ENCODE assay signal across 26 cellular contexts in the genomic region with DNA sequence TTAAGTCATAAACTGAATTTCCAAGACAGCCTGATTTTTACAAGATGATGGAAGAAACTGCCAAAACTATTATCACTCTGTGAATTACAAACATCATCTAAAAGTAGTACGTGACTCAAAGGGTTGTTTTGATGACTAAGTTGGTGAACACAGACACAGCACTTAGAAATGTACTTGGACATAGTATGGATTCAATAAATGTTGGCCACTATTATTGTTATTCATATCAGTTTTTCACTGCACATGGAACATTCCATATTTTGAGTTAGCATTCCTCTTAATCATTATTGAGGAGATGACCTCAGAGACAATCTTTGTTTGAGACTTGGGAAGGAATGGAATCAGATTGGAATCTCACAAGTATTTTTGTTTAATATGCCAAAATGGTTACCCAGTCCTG.
A peak's percentile ranks its signal among the peaks of the same experiment; 100 is the strongest.
DNase-seq lines count a peak whose midpoint lies in the region; ATAC-seq and TF ChIP-seq lines count a peak whose summit lies in the region.
"Had no signal": no experiment of that assay in that cellular context is flagged by ENCODE, and none has a peak within 500 bp of the region (broad histone marks: within the 10 kb centered on the region; RNA-seq: fewer than 3 reads in every experiment).

No MANE protein-coding gene starts in this region.

- in situ Hi-C loops in mammary epithelial cell (cut with MboI; ENCODE audit: low sequenced_read_pairs in 2 of 2), result loop anchor here (25.0 kb wide), 2 partner anchors 684 to 784 kb away; no protein-coding TSS in a partner anchor
- in situ Hi-C loops in brain microvascular endothelial cell (cut with HindIII; ENCODE audit: low pct_ligation_motif_present, low sequenced_read_pairs), result no loop called here

- H3K27me3 ChIP-seq in mammary epithelial cell (ENCODE audit: insufficient read depth, low read length) (no peaks in the 10 kb centered on the region), breast epithelium (no peaks in the 10 kb centered on the region), brain microvascular endothelial cell (replicated peaks) (no peaks in the 10 kb centered on the region), foreskin keratinocyte (no peaks in the 10 kb centered on the region), spleen (replicated peaks in 1 of 7) (no peaks in the 10 kb centered on the region)
- H3K27me3 ChIP-seq: upper lobe of right lung had no signal

- H3K4me3 ChIP-seq in mammary epithelial cell (replicated peaks in 1 of 3; ENCODE audit: insufficient read depth in 1 of 3, low read depth in 2 of 3, low read length in 3 of 3), result no peak overlapping the region
- no peak overlapping the region for H3K4me3 ChIP-seq in breast epithelium
- no peak overlapping the region for H3K4me3 ChIP-seq in brain microvascular endothelial cell (ENCODE audit: low read depth, low read length)
- H3K4me3 ChIP-seq in spleen, result no peak overlapping the region
- H3K4me3 ChIP-seq: K562, lower lobe of right lung, upper lobe of right lung had no signal

- H3K36me3 ChIP-seq in mammary epithelial cell (ENCODE audit: insufficient read depth, low read length), result no peaks in the 10 kb centered on the region
- no peaks in the 10 kb centered on the region for H3K36me3 ChIP-seq in breast epithelium
- no peaks in the 10 kb centered on the region for H3K36me3 ChIP-seq in brain microvascular endothelial cell (replicated peaks)
- H3K36me3 ChIP-seq in spleen, result no peaks in the 10 kb centered on the region
- H3K36me3 ChIP-seq: lower lobe of right lung, upper lobe of right lung had no signal

- CTCF ChIA-PET in mammary epithelial cell (lab: Charles Lee; ENCODE audit: low non-redundant PET), result no interaction called here

- H3K9me3 ChIP-seq in mammary epithelial cell (replicated peaks; ENCODE audit: insufficient read depth, low read length) (no peaks in the 10 kb centered on the region), breast epithelium (no peaks in the 10 kb centered on the region), spleen (no peaks in the 10 kb centered on the region)
- H3K9me3 ChIP-seq: lower lobe of right lung, upper lobe of right lung had no signal

- intact Hi-C loops in mammary epithelial cell (cut with micrococcal nuclease) (no loop called here), breast epithelium (cut with DNase I; ENCODE audit: low total_unique reads) (no loop called here), spleen (cut with DNase I; ENCODE audit: low total_unique reads) (no loop called here)

- DNase-seq in mammary epithelial cell (peak; percentile 10), breast epithelium (ENCODE audit: low spot score in 2 of 2) (no peak), brain microvascular endothelial cell (peak; percentile 21), foreskin keratinocyte (peak; percentile 4 to 22), spleen (no peak), NCI-H2227 (lab: John Stamatoyannopoulos, UW; ENCODE audit: unreplicated experiment) (no peak)
- no peak for DNase-seq in stimulated activated CD4-positive, alpha-beta T cell treated with anti-CD3 and anti-CD28 coated beads, Interleukin-4, amount 100 ng/mL, for 1 hour
- DNase-seq: 8988T; activated CD4-positive, alpha-beta T cell treated with anti-CD3 and anti-CD28 coated beads, Interleukin-2, amount 50 U/mL, for 4 hours; activated naive CD4-positive, alpha-beta T cell treated with Interleukin-2 at 50 U/mL for 16 hours; DMS79 treated with DMSO at 0.1 percent for 48 hours; foreskin melanocyte; GOT3; HFFc6; lower lobe of right lung; naive thymus-derived CD8-positive, alpha-beta T cell; NCI-H1092 treated with DMSO at 0.1 percent for 48 hours; NCI-H187 treated with DMSO at 0.1 percent for 48 hours; NCI-H2171; NCI-H510A; RPMI8226; upper lobe of right lung had no signal

- no peaks in the 10 kb centered on the region for H3K79me2 ChIP-seq in mammary epithelial cell (ENCODE audit: insufficient read depth, low read length)

- H3K9ac ChIP-seq in mammary epithelial cell (ENCODE audit: insufficient read depth, low read length), result no peak overlapping the region

- no peak for TF ChIP-seq CTCF in mammary epithelial cell (conservative IDR thresholded peaks at IDR 0.05 in 1 of 2, IDR thresholded peaks at IDR 0.05 in 1 of 2; ENCODE audit: extremely low read depth in 1 of 2, insufficient read depth in 1 of 2, low read depth in 1 of 2, low read length in 2 of 2)
- TF ChIP-seq CTCF in breast epithelium (IDR thresholded peaks at IDR 0.05), result no peak
- no peak for TF ChIP-seq CTCF in brain microvascular endothelial cell (IDR thresholded peaks at IDR 0.05; ENCODE audit: low read depth, low read length, missing control alignments)
- TF ChIP-seq CTCF in foreskin keratinocyte (conservative IDR thresholded peaks at IDR 0.05), result no peak
- no peak for TF ChIP-seq CTCF in spleen (IDR thresholded peaks at IDR 0.05 in 8 of 11, conservative IDR thresholded peaks at IDR 0.05 in 3 of 11)

- 89% methylated on average over 1 of the region's 1 CpG for WGBS in mammary epithelial cell (ENCODE audit: low coverage, missing lambda C conversion rate)
- WGBS in spleen, 5 donors, result 71 to 93% (median 89%) methylated on average over 1 of the region's 1 CpG

- no peak for TF ChIP-seq POLR2A in breast epithelium (IDR thresholded peaks at IDR 0.05)
- TF ChIP-seq POLR2A in spleen (IDR thresholded peaks at IDR 0.05), result no peak

- ATAC-seq in foreskin keratinocyte (no peak), GM18858 (IDR thresholded peaks at IDR 0.05; ENCODE audit: unreplicated experiment) (no peak)
- ATAC-seq: activated CD4-positive, CD25-positive, alpha-beta regulatory T cell treated with anti-CD3 and anti-CD28 coated beads, Interleukin-2, amount 50 U/mL, for 24 hours; K562; lower lobe of right lung; naive thymus-derived CD8-positive, alpha-beta T cell; stimulated activated memory B cell treated with anti-CD40 and anti-IgM and Interleukin-4, amounts not matched to agents 10 μg/mL and 1 μg/mL and 100 μg/mL, for 72 hours; upper lobe of right lung had no signal

- no peaks in the 10 kb centered on the region for H3K4me1 ChIP-seq in mammary epithelial cell (ENCODE audit: insufficient read depth, low read length)
- no peaks in the 10 kb centered on the region for H3K4me1 ChIP-seq in breast epithelium
- H3K4me1 ChIP-seq in foreskin keratinocyte, result no peaks in the 10 kb centered on the region
- H3K4me1 ChIP-seq in spleen, result no peaks in the 10 kb centered on the region
- H3K4me1 ChIP-seq: lower lobe of right lung, upper lobe of right lung had no signal

- no peaks in the 10 kb centered on the region for H4K20me1 ChIP-seq in mammary epithelial cell (ENCODE audit: insufficient read depth, low read length)

- BruUV-seq in mammary epithelial cell (replicated peaks; lab: Mats Ljungman, UMichigan), result no TSS peak

- no peak overlapping the region for H2AFZ ChIP-seq in mammary epithelial cell (ENCODE audit: low read depth, low read length)

- H3K4me2 ChIP-seq in mammary epithelial cell (ENCODE audit: insufficient read depth, low read depth, low read length), result no peak overlapping the region

- dilution Hi-C loops in mammary epithelial cell (cut with HindIII; ENCODE audit: low sequenced_read_pairs), result no loop called here

- H3K27ac ChIP-seq in mammary epithelial cell (ENCODE audit: insufficient read depth, low read depth, low read length), result no peak overlapping the region
- H3K27ac ChIP-seq in breast epithelium, result no peak overlapping the region
- H3K27ac ChIP-seq in brain microvascular endothelial cell, result no peak overlapping the region
- no peak overlapping the region for H3K27ac ChIP-seq in foreskin keratinocyte
- H3K27ac ChIP-seq in spleen, result no peak overlapping the region
- H3K27ac ChIP-seq: lower lobe of right lung, upper lobe of right lung had no signal

Comparison
In these comparisons a context has a peak if more than half of its experiments do, and no peak if none do; other contexts are left out.
1. DNase-seq: peak in mammary epithelial cell (single experiment), brain microvascular endothelial cell (single experiment) and foreskin keratinocyte (2 of 2); none in breast epithelium (0 of 2), stimulated activated CD4-positive, alpha-beta T cell treated with anti-CD3 and anti-CD28 coated beads, Interleukin-4, amount 100 ng/mL, for 1 hour (single experiment), spleen (single experiment) and NCI-H2227 (single experiment).